ENCODE assay signal across 12 cellular contexts in genomic region chr7:82499546-82499945, GRCh38. TPM values are rescaled to one million over a fixed set of nuclear protein-coding genes. Genes with fewer than 3 reads are reported as not detected.
"Had no signal": no experiment of that assay in that cellular context is flagged by ENCODE, and none has a peak within 500 bp of the region (broad histone marks: within the 10 kb centered on the region; RNA-seq: fewer than 3 reads in every experiment).

No MANE protein-coding gene starts in this region.

RNA-seq across cellular contexts. Expression of gene CACNA2D1, which starts 56.0 kb away (rescaled TPM):
- total RNA-seq: activated B cell treated with CpG ODN at 0.5 μM for 24 hours; activated CD4-positive, alpha-beta memory T cell treated with anti-CD3 and anti-CD28 coated beads for 36 hours; activated CD4-positive, alpha-beta memory T cell treated with anti-CD3 and anti-CD28 coated beads, Interleukin-2, amount 10 ng/mL, durations not matched to agents 7 days and 5 days; activated CD4-positive, alpha-beta T cell treated with anti-CD3 and anti-CD28 coated beads for 36 hours; activated CD4-positive, alpha-beta T cell treated with anti-CD3 and anti-CD28 coated beads, Interleukin-2, amount 10 ng/mL, durations not matched to agents 24 days and 14 days; activated CD4-positive, alpha-beta T cell treated with anti-CD3 and anti-CD28 coated beads, Interleukin-2, amount 10 ng/mL, durations not matched to agents 7 days and 5 days; activated CD8-positive, alpha-beta memory T cell treated with anti-CD3 and anti-CD28 coated beads for 36 hours; activated CD8-positive, alpha-beta T cell treated with anti-CD3 and anti-CD28 coated beads for 36 hours; activated CD8-positive, alpha-beta T cell treated with anti-CD3 and anti-CD28 coated beads, Interleukin-2, amount 10 ng/mL, durations not matched to agents 7 days and 5 days; T-helper 1 cell treated with Interleukin-12 subunit alpha and Interleukin-12 subunit beta and Interleukin-4 antibody, amounts not matched to agents 30 ng/mL and 1 ng/mL, for 36 hours; T-helper 17 cell; T-helper 2 cell treated with Interferon-gamma antibody and Interleukin-4, amounts not matched to agents 100 ng/mL and 5 ng/mL, for 36 hours had no signal
